1 cellular context compared by ENCODE assay signal in the genomic region with DNA sequence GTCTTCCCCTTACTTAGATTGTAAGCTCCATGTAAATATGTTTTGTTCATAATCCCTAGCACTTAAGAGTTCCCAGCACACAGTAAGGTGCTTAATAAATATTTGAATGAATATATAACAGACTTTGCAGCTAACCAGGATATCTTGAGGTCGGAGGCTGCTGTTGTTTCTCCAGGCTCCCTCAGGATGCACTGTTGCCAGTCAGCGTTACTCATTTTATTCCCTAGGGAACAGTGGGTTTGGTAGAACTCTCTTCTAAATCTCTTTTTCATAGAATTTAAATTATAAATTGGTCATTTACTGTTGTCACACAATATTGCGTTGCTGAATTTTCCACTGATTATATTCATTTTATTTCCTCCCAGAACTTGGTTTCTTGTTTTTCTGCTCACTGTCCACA.
TF ChIP-seq lines count a peak whose summit lies in the region.

No MANE protein-coding gene starts in this region.

TF ChIP-seq in K562, 482 proteins besides CTCF, POLR2A, EP300 and RAD21:
- TF ChIP-seq ZNF395 (CRISPR knock-in tag; IDR thresholded peaks at IDR 0.05): peak; percentile 21; the same call in 1 of the 2 replicates
- 0 out of 2 replicates have a peak, but pooled peaks have one; percentile 26 for TF ChIP-seq TSC22D4 (tag; IDR thresholded peaks at IDR 0.05)
- TF ChIP-seq RBBP5 (IDR thresholded peaks at IDR 0.05; ENCODE audit: borderline replicate concordance, insufficient read depth, low read length, poor library complexity, severe bottlenecking): peak; percentile 28
- TF ChIP-seq MTA1 (IDR thresholded peaks at IDR 0.05; ENCODE audit: borderline replicate concordance): no peak
- TF ChIP-seq CSDE1 (IDR thresholded peaks at IDR 0.05): 0 out of 4 replicates have a peak, but pooled peaks of 1 of the 2 experiments have one; percentile 18
TF ChIP-seq in K562: peak in this region for 4.
